In the genomic region with DNA sequence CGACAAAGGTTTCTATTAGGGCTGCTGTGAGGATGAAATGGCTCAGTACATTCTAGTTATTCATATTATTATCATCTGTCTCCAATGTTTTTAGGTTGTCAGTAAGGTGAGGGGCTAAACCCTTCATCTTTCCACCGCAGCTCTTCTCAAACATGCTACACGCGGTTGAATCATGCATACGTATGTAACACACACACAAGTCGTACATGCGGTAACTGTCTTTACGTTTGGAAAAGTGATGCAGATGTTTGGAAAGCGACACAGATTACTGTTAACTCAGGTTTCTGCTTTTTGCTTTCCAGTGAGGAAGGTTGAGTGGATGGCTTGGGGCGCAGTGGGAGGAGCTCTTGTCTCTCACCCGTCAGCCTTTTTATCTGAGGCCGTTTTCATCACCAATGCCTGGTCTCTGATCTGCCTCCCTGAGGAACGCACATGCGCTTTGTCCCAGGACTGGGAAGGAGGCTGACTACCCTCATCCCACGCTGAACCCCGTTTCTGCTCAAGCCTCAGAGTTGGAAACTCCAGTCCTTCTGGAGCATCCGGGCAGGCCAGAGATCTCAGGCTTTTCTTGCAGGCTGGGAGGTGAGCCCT, we compare ENCODE assay signal across 13 cellular contexts. TPM values are rescaled to one million over a fixed set of nuclear protein-coding genes. Genes with fewer than 3 reads are reported as not detected.
DNase-seq lines count a peak whose midpoint lies in the region; ATAC-seq and TF ChIP-seq lines count a peak whose summit lies in the region.
"Had no signal": no experiment of that assay in that cellular context is flagged by ENCODE, and none has a peak within 500 bp of the region (broad histone marks: within the 10 kb centered on the region; RNA-seq: fewer than 3 reads in every experiment).

No MANE protein-coding gene starts in this region.

- peaks cover 6% of the 10 kb centered on the region for H3K27me3 Mint-ChIP-seq in HFFc6 (ENCODE audit: insufficient read depth)
- peaks cover 97% of the 10 kb centered on the region for H3K27me3 Mint-ChIP-seq in brain

- H3K4me3 Mint-ChIP-seq in HFFc6 (peak overlapping the region; percentile 93), brain (peak overlapping the region; percentile 76 to 90 (median 84))

- DNase-seq in HFFc6 (no peak), NCI-H446 treated with DMSO at 0.1 percent for 48 hours (lab: John Stamatoyannopoulos, UW) (no peak), NCI-H1436 (lab: John Stamatoyannopoulos, UW) (no peak)
- DNase-seq in stimulated activated CD4-positive, alpha-beta T cell treated with anti-CD3 and anti-CD28 coated beads, Interleukin-4, amount 100 ng/mL, for 24 hours, result no peak
- DNase-seq: activated effector memory CD4-positive, alpha-beta T cell treated with Interleukin-2 at 50 U/mL for 16 hours; DMS79; NCI-H2029 had no signal

- H3K36me3 Mint-ChIP-seq in HFFc6 (ENCODE audit: low read depth) (peaks cover 16% of the 10 kb centered on the region), brain (no peaks in the 10 kb centered on the region)

- peak overlapping the region; percentile 30 for H3K27ac ChIP-seq in skeletal muscle tissue (ENCODE audit: low read depth, low read length)
- H3K27ac ChIP-seq: WERI-Rb-1 had no signal

- H3K4me1 Mint-ChIP-seq in HFFc6 (ENCODE audit: low read depth) (peaks cover 82% of the 10 kb centered on the region), brain (peaks cover 29% of the 10 kb centered on the region)

- no peak for TF ChIP-seq CTCF in HFFc6 (IDR thresholded peaks at IDR 0.05)
- no peak for TF ChIP-seq CTCF in brain (conservative IDR thresholded peaks at IDR 0.05)

- no peak for ATAC-seq in GM19351 (IDR thresholded peaks at IDR 0.05; ENCODE audit: unreplicated experiment)

- no peaks in the 10 kb centered on the region for H3K36me3 ChIP-seq in iPS-15b (ENCODE audit: control insufficient read depth, insufficient read depth, low read length)
- no peaks in the 10 kb centered on the region for H3K36me3 ChIP-seq in skeletal muscle tissue (ENCODE audit: control insufficient read depth in 3 of 3, insufficient read depth in 3 of 3, low read length in 3 of 3)
- H3K36me3 ChIP-seq: WERI-Rb-1 had no signal

- H3K27ac Mint-ChIP-seq in HFFc6 (peak overlapping the region; percentile 96), brain (peak overlapping the region in 1 of 5 experiments; percentile 83)

- H3K4me1 ChIP-seq in iPS-15b (ENCODE audit: control insufficient read depth, insufficient read depth, low read length), result peaks cover 7% of the 10 kb centered on the region
- H3K4me1 ChIP-seq in skeletal muscle tissue (ENCODE audit: control insufficient read depth in 3 of 3, insufficient read depth in 3 of 3, low read length in 3 of 3), result peaks cover 2 to 21% (median 16%) of the 10 kb centered on the region in 3 donors

- H3K27me3 ChIP-seq in iPS-15b (ENCODE audit: control insufficient read depth, insufficient read depth, low read length) (peaks cover 95% of the 10 kb centered on the region), skeletal muscle tissue (ENCODE audit: control insufficient read depth in 3 of 3, insufficient read depth in 3 of 3, low read length in 3 of 3) (peaks cover 92 to 96% (median 96%) of the 10 kb centered on the region in 3 donors)
- H3K27me3 ChIP-seq: testis had no signal

- H3K4me3 ChIP-seq in iPS-15b (ENCODE audit: low read depth, low read length) (peak overlapping the region; percentile 26), skeletal muscle tissue (ENCODE audit: low read length in 3 of 3) (peak overlapping the region in 2 of 3 donors; percentile 3 to 41)

- no peaks in the 10 kb centered on the region for H3K9me3 ChIP-seq in iPS-15b (ENCODE audit: control insufficient read depth, insufficient read depth, low read length)
- no peaks in the 10 kb centered on the region for H3K9me3 ChIP-seq in skeletal muscle tissue (ENCODE audit: control insufficient read depth in 3 of 3, low read length in 3 of 3)
- H3K9me3 ChIP-seq: testis had no signal

- no peaks in the 10 kb centered on the region for H3K9me3 Mint-ChIP-seq in HFFc6
- H3K9me3 Mint-ChIP-seq in brain, result peaks cover 0 to 6% (median 0%) of the 10 kb centered on the region in 5 experiments

- H3K9ac ChIP-seq in iPS-15b (ENCODE audit: low read depth, low read length) (no peak overlapping the region), skeletal muscle tissue (ENCODE audit: low read depth in 1 of 3, low read length in 3 of 3) (no peak overlapping the region)

RNA-seq across cellular contexts. Expression of a gene that starts 3.2 kb away (rescaled TPM):
- total RNA-seq in HFFc6 (2021; fragmentation: NEBNext Ultra II Directional; extraction: Animal tissue kit (Norgen Biotek cat#: 25700)), result 10 to 100 TPM; 20.2 to 25.3 (median 21.6) TPM
- 0.22 TPM for polyA plus RNA-seq in brain (ENCODE audit: insufficient read depth, low read depth, low replicate concordance)
- total RNA-seq in skeletal muscle tissue, result under 0.01 TPM

RNA-seq across cellular contexts. Expression of a gene that starts 8.6 kb away (rescaled TPM):
- total RNA-seq in HFFc6 (2021; fragmentation: NEBNext Ultra II Directional; extraction: Animal tissue kit (Norgen Biotek cat#: 25700)), result 1 to 10 TPM; 6.3 to 8.4 (median 7.9) TPM
- polyA plus RNA-seq in brain (ENCODE audit: insufficient read depth, low read depth, low replicate concordance), result 0.71 TPM
- total RNA-seq in skeletal muscle tissue, result under 0.01 TPM

RNA-seq across cellular contexts. Expression of a gene that starts 20.2 kb away (rescaled TPM):
- total RNA-seq in HFFc6 (2021; fragmentation: NEBNext Ultra II Directional; extraction: Animal tissue kit (Norgen Biotek cat#: 25700)), result 10 to 100 TPM; 16.8 to 18.6 (median 17.0) TPM
- 20.8 TPM for polyA plus RNA-seq in brain (ENCODE audit: insufficient read depth, low read depth, low replicate concordance)
- total RNA-seq in skeletal muscle tissue, result 12.5 TPM

Comparison
In these comparisons a context has a peak if more than half of its experiments do, and no peak if none do; other contexts are left out.
1. RNA of a gene that starts 3.2 kb away (total RNA-seq): 20.2 to 25.3 TPM in HFFc6; under 0.01 TPM in skeletal muscle tissue (single experiment); every median in the first group is over 10 times any median in the second.